In the genomic region with DNA sequence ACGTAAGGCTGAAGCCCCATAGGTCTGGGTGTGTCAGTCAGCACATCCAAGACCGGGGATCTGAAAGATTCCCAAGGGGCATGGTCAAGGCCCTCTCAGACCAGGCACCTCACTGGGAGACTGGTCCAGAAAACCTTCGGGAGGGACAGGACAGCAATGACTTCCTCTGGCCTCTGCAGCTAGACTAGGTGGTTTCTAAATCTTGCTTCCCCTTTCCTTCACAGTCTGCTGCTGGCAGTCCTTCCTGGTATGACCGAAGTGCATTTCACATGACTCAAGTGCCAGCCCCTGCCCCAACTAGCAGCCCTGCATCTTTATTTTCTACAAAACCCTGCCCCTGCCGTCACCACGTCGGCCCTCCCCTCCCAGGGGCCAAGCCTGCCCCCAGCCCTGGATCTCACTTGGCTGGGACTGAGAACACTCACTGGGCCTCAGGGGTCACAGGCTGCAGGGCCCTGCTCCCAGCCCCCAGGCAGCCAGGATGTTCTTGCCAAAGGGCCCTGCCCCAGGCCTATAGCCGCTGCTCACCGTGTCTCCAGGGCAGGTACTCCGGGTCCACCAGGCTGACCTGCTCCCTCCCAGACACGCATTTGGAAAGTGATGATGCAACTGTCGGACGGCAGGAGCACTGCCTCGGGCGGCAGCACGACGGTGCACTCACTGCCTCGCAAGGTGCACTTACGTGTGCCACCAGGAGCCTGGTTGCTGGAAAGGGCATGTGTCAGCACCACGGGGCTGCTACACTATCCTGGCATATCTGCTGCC, we compare ENCODE assay signal across 10 cellular contexts. TPM values are rescaled to one million over a fixed set of nuclear protein-coding genes. Genes with fewer than 3 reads are reported as not detected.
A peak's percentile ranks its signal among the peaks of the same experiment; 100 is the strongest.
DNase-seq lines count a peak whose midpoint lies in the region; ATAC-seq and TF ChIP-seq lines count a peak whose summit lies in the region.
"Had no signal": no experiment of that assay in that cellular context is flagged by ENCODE, and none has a peak within 500 bp of the region (broad histone marks: within the 10 kb centered on the region; RNA-seq: fewer than 3 reads in every experiment).

No MANE protein-coding gene starts in this region.

- ATAC-seq in stimulated activated naive CD8-positive, alpha-beta T cell treated with anti-CD3 and anti-CD28 coated beads, Interleukin-15, Interleukin-2, amounts not matched to agents 100 U/mL and 50 U/mL, for 24 hours = no peak
- ATAC-seq in stimulated activated naive CD8-positive, alpha-beta T cell treated with anti-CD3 and anti-CD28 coated beads, Interleukin-15, amount 100 ng/mL, for 72 hours = no peak
- ATAC-seq in left lung (peak; percentile 61), upper lobe of right lung (peak; percentile 75)
- ATAC-seq: activated naive CD4-positive, alpha-beta T cell treated with anti-CD3 and anti-CD28 coated beads, Interleukin-2, amount 50 U/mL, for 72 hours had no signal

- no peaks in the 10 kb centered on the region for H3K9me3 ChIP-seq in left lung
- H3K9me3 ChIP-seq in upper lobe of right lung = no peaks in the 10 kb centered on the region

- H3K9me3 Mint-ChIP-seq in stimulated activated naive CD8-positive, alpha-beta T cell treated with anti-CD3 and anti-CD28 coated beads, Interleukin-15, amount 100 ng/mL, for 72 hours = no peaks in the 10 kb centered on the region
- H3K9me3 Mint-ChIP-seq: activated naive CD4-positive, alpha-beta T cell treated with anti-CD3 and anti-CD28 coated beads, Interleukin-2, amount 50 U/mL, for 72 hours; naive thymus-derived CD8-positive, alpha-beta T cell had no signal

- peaks cover 40% of the 10 kb centered on the region for H3K4me1 Mint-ChIP-seq in stimulated activated naive CD8-positive, alpha-beta T cell treated with anti-CD3 and anti-CD28 coated beads, Interleukin-15, amount 100 ng/mL, for 72 hours

- H3K4me1 ChIP-seq in left lung = peaks cover 0 to 29% of the 10 kb centered on the region in 2 donors
- peaks cover 14% of the 10 kb centered on the region for H3K4me1 ChIP-seq in upper lobe of right lung

- no peaks in the 10 kb centered on the region for H3K27me3 ChIP-seq in left lung
- no peaks in the 10 kb centered on the region for H3K27me3 ChIP-seq in upper lobe of right lung

- H3K4me3 ChIP-seq in left lung = no peak overlapping the region
- no peak overlapping the region for H3K4me3 ChIP-seq in upper lobe of right lung

- H3K27ac Mint-ChIP-seq in stimulated activated naive CD8-positive, alpha-beta T cell treated with anti-CD3 and anti-CD28 coated beads, Interleukin-15, amount 100 ng/mL, for 72 hours = no peak overlapping the region
- H3K27ac Mint-ChIP-seq: activated naive CD4-positive, alpha-beta T cell treated with anti-CD3 and anti-CD28 coated beads, Interleukin-2, amount 50 U/mL, for 72 hours had no signal

- peak; percentile 5 for DNase-seq in stimulated activated naive CD8-positive, alpha-beta T cell treated with anti-CD3 and anti-CD28 coated beads, Interleukin-15, Interleukin-2, amounts not matched to agents 100 U/mL and 50 U/mL, for 24 hours
- no peak for DNase-seq in stimulated activated naive CD8-positive, alpha-beta T cell treated with anti-CD3 and anti-CD28 coated beads, Interleukin-15, amount 100 ng/mL, for 72 hours
- DNase-seq in RPMI8226 = peak; percentile 46
- peak in 1 of 2 donors; percentile 78 for DNase-seq in left lung
- no peak for DNase-seq in upper lobe of right lung
- no peak for DNase-seq in COR-L47 (lab: John Stamatoyannopoulos, UW)
- no peak for DNase-seq in iPS-NIHi7 (ENCODE audit: extremely low spot score)
- no peak for DNase-seq in NCI-H1694 treated with DMSO at 0.1 percent for 48 hours (lab: John Stamatoyannopoulos, UW)

- H3K4me3 Mint-ChIP-seq in stimulated activated naive CD8-positive, alpha-beta T cell treated with anti-CD3 and anti-CD28 coated beads, Interleukin-15, amount 100 ng/mL, for 72 hours = no peak overlapping the region

- TF ChIP-seq CTCF in left lung (IDR thresholded peaks at IDR 0.05) = no peak
- no peak for TF ChIP-seq CTCF in upper lobe of right lung (IDR thresholded peaks at IDR 0.05)

- no peaks in the 10 kb centered on the region for H3K36me3 ChIP-seq in left lung
- no peaks in the 10 kb centered on the region for H3K36me3 ChIP-seq in upper lobe of right lung

- intact Hi-C loops in left lung (cut with DNase I) = no loop called here
- intact Hi-C loops in upper lobe of right lung (cut with DNase I) = no loop called here

- H3K27me3 Mint-ChIP-seq in stimulated activated naive CD8-positive, alpha-beta T cell treated with anti-CD3 and anti-CD28 coated beads, Interleukin-15, amount 100 ng/mL, for 72 hours = no peaks in the 10 kb centered on the region
- H3K27me3 Mint-ChIP-seq: naive thymus-derived CD8-positive, alpha-beta T cell had no signal

- H3K27ac ChIP-seq in left lung = peak overlapping the region in 1 of 2 donors; percentile 77
- no peak overlapping the region for H3K27ac ChIP-seq in upper lobe of right lung

RNA-seq across cellular contexts. Expression of gene POLR3K, which starts 18.2 kb away (rescaled TPM):
- total RNA-seq in left lung = 10 to 100 TPM; 12.6 to 13.4 TPM
- 12.0 TPM for total RNA-seq in upper lobe of right lung

RNA-seq across cellular contexts. Expression of gene SNRNP25, which starts 18.4 kb away (rescaled TPM):
- 10 to 100 TPM; 19.1 to 22.2 TPM for total RNA-seq in left lung
- 11.6 TPM for total RNA-seq in upper lobe of right lung

RNA-seq across cellular contexts. Expression of gene RHBDF1, which starts 37.2 kb away (rescaled TPM):
- total RNA-seq in left lung (10 to 100 TPM; 33.4 to 45.0 TPM), upper lobe of right lung (48.4 TPM)
- total RNA-seq: naive thymus-derived CD8-positive, alpha-beta T cell had no signal

RNA-seq across cellular contexts. Expression of gene MPG, which starts 42.8 kb away (rescaled TPM):
- total RNA-seq in left lung (10 to 100 TPM; 46.3 to 47.6 TPM), upper lobe of right lung (42.5 TPM)

Comparison
In these comparisons a context has a peak if more than half of its experiments do, and no peak if none do; other contexts are left out.
1. DNase-seq: peak in stimulated activated naive CD8-positive, alpha-beta T cell treated with anti-CD3 and anti-CD28 coated beads, Interleukin-15, Interleukin-2, amounts not matched to agents 100 U/mL and 50 U/mL, for 24 hours (single experiment) and RPMI8226 (single experiment); none in stimulated activated naive CD8-positive, alpha-beta T cell treated with anti-CD3 and anti-CD28 coated beads, Interleukin-15, amount 100 ng/mL, for 72 hours (0 of 2), upper lobe of right lung (single experiment), COR-L47 (single experiment), iPS-NIHi7 (single experiment) and NCI-H1694 treated with DMSO at 0.1 percent for 48 hours (single experiment).
2. ATAC-seq: peak in left lung (single experiment) and upper lobe of right lung (single experiment); none in stimulated activated naive CD8-positive, alpha-beta T cell treated with anti-CD3 and anti-CD28 coated beads, Interleukin-15, Interleukin-2, amounts not matched to agents 100 U/mL and 50 U/mL, for 24 hours (single experiment) and stimulated activated naive CD8-positive, alpha-beta T cell treated with anti-CD3 and anti-CD28 coated beads, Interleukin-15, amount 100 ng/mL, for 72 hours (single experiment).